Comparison of ENCODE assay signal across 9 cellular contexts in the genomic region with DNA sequence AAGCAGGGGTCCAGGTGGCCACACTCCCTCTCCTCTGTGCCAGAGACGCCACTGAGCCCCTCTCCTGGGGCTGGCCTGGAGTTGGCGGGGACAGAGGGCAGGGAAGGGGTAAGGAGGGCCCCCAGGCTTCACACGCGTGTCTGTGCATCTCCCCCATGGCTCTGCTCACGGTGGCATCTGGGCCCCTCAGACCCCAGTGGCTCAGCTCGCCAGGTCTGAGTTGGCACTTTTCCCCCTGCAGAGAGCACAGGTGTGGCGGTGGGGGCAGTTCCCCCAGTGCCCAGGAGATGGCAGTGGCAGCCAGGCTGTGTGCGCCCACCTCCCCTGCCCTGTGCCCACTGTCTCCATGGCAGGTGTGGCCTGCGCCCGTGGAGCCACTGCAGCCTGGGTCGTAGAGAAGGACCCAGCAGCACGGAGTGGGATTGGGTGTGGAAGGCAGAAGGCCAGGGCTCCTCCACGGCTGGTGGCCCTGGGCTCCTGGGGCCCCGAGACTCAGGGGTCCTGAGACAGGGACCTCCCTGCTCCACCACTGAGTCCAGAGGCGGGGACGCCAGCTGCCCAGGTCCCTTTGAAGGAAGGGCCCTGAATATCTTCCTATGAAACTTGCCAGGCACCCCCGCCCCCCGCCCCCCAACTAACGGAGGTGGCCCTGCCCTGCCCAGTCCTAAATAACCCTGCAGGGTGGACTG. TPM values are rescaled to one million over a fixed set of nuclear protein-coding genes. Genes with fewer than 3 reads are reported as not detected.
DNase-seq lines count a peak whose midpoint lies in the region; ATAC-seq, FAIRE-seq and TF ChIP-seq lines count a peak whose summit lies in the region.
"Had no signal": no experiment of that assay in that cellular context is flagged by ENCODE, and none has a peak within 500 bp of the region (broad histone marks: within the 10 kb centered on the region; RNA-seq: fewer than 3 reads in every experiment).

No MANE protein-coding gene starts in this region.

- DNase-seq in A549 (ENCODE audit: low read depth in 1 of 2, low spot score in 1 of 2): peak; percentile 37 to 46
- no peak for DNase-seq in GM12864 (ENCODE audit: low read depth)
- no peak for DNase-seq in NT2/D1 (ENCODE audit: low read depth, low spot score)
- DNase-seq in activated naive CD8-positive, alpha-beta T cell treated with anti-CD3 and anti-CD28 coated beads for 36 hours: peak; percentile 73
- DNase-seq in kidney epithelial cell (ENCODE audit: low read depth): no peak
- DNase-seq in stimulated activated naive CD8-positive, alpha-beta T cell treated with anti-CD3 and anti-CD28 coated beads, Interleukin-15, amount 100 ng/mL, for 72 hours: peak; percentile 69 to 71

- peak; percentile 78 to 87 for TF ChIP-seq RAD21 in A549 (conservative IDR thresholded peaks at IDR 0.05 in 1 of 2, IDR thresholded peaks at IDR 0.05 in 1 of 2)

- TF ChIP-seq EP300 in A549 (IDR thresholded peaks at IDR 0.05): no peak

- TF ChIP-seq POLR2A in A549 (IDR thresholded peaks at IDR 0.05; ENCODE audit: low read length): no peak

- no peaks in the 10 kb centered on the region for H3K9me3 Mint-ChIP-seq in activated naive CD8-positive, alpha-beta T cell treated with anti-CD3 and anti-CD28 coated beads for 36 hours
- no peaks in the 10 kb centered on the region for H3K9me3 Mint-ChIP-seq in stimulated activated naive CD8-positive, alpha-beta T cell treated with anti-CD3 and anti-CD28 coated beads, Interleukin-15, amount 100 ng/mL, for 72 hours
- H3K9me3 Mint-ChIP-seq: stimulated activated naive CD8-positive, alpha-beta T cell treated with anti-CD3 and anti-CD28 coated beads, Interleukin-15, Interleukin-2, amounts not matched to agents 100 ng/mL and 50 ng/mL, for 24 hours had no signal

- H3K4me1 ChIP-seq in A549 (peaks cover 5% of the 10 kb centered on the region; the same call in 2 of the 3 replicates), NT2/D1 (ENCODE audit: insufficient read depth, insufficient read length) (peaks cover 15% of the 10 kb centered on the region)

- H3K4me2 ChIP-seq in A549: no peak overlapping the region

- CTCF ChIA-PET in A549 (lab: Yijun Ruan, JAX): interaction anchor here (0.5 to 5.9 kb wide), 19 partner anchors 11 to 354 kb away, joined by 3 to 39 read pairs (median 3); a partner anchor contains a TSS

- 68% methylated on average over 10 of the region's 19 CpGs for WGBS in A549 (ENCODE audit: missing lambda C conversion rate)

- H3K4me3 ChIP-seq in A549 (no peak overlapping the region), GM12864 (ENCODE audit: low read depth, low read length) (no peak overlapping the region), NT2/D1 (ENCODE audit: insufficient read length, low read depth) (no peak overlapping the region), kidney epithelial cell (ENCODE audit: low read depth, low read length) (no peak overlapping the region)

- H3K36me3 ChIP-seq in NT2/D1 (ENCODE audit: insufficient read depth, insufficient read length, low read length) (peaks cover 11% of the 10 kb centered on the region), kidney epithelial cell (ENCODE audit: control insufficient read depth, insufficient read depth, low read length) (no peaks in the 10 kb centered on the region)

- no peaks in the 10 kb centered on the region for H3K27me3 Mint-ChIP-seq in activated naive CD8-positive, alpha-beta T cell treated with anti-CD3 and anti-CD28 coated beads for 36 hours
- no peaks in the 10 kb centered on the region for H3K27me3 Mint-ChIP-seq in stimulated activated naive CD8-positive, alpha-beta T cell treated with anti-CD3 and anti-CD28 coated beads, Interleukin-15, amount 100 ng/mL, for 72 hours
- H3K27me3 Mint-ChIP-seq: stimulated activated naive CD8-positive, alpha-beta T cell treated with anti-CD3 and anti-CD28 coated beads, Interleukin-15, Interleukin-2, amounts not matched to agents 100 ng/mL and 50 ng/mL, for 24 hours had no signal

- H3K4me1 Mint-ChIP-seq in activated naive CD8-positive, alpha-beta T cell treated with anti-CD3 and anti-CD28 coated beads for 36 hours: peaks cover 4% of the 10 kb centered on the region
- H3K4me1 Mint-ChIP-seq in stimulated activated naive CD8-positive, alpha-beta T cell treated with anti-CD3 and anti-CD28 coated beads, Interleukin-15, amount 100 ng/mL, for 72 hours: peaks cover 14% of the 10 kb centered on the region

- TF ChIP-seq CTCF in A549 (IDR thresholded peaks at IDR 0.05) (peak; percentile 66), GM12864 (IDR thresholded peaks at IDR 0.05; ENCODE audit: low read depth, low read length, missing control alignments) (peak; percentile 87), kidney epithelial cell (IDR thresholded peaks at IDR 0.05; ENCODE audit: insufficient read depth, low read length, poor library complexity, severe bottlenecking) (peak; percentile 85)

- peak overlapping the region; percentile 32 for H3K9ac ChIP-seq in NT2/D1 (ENCODE audit: insufficient read length, low read depth)

- ATAC-seq in A549 (peak; percentile 23 to 47; a peak in 3 of 6 replicates), HG03432 (IDR thresholded peaks at IDR 0.05; ENCODE audit: unreplicated experiment) (no peak), GM21786 (IDR thresholded peaks at IDR 0.05; ENCODE audit: unreplicated experiment) (no peak)
- ATAC-seq in stimulated activated naive CD8-positive, alpha-beta T cell treated with anti-CD3 and anti-CD28 coated beads, Interleukin-15, amount 100 ng/mL, for 72 hours: peak; percentile 46

- H3K9me3 ChIP-seq in A549 (no peaks in the 10 kb centered on the region), NT2/D1 (ENCODE audit: insufficient read depth, low read length) (no peaks in the 10 kb centered on the region)

- peaks cover under 1% of the 10 kb centered on the region for H3K36me3 Mint-ChIP-seq in activated naive CD8-positive, alpha-beta T cell treated with anti-CD3 and anti-CD28 coated beads for 36 hours

- H3K27me3 ChIP-seq in NT2/D1 (ENCODE audit: insufficient read depth, insufficient read length) (no peaks in the 10 kb centered on the region), kidney epithelial cell (ENCODE audit: control insufficient read depth, insufficient read depth, low read length) (peaks cover 16% of the 10 kb centered on the region)

- H3K27ac ChIP-seq in A549: no peak overlapping the region

- no peak for FAIRE-seq in A549 (lab: Jason Lieb, UNC)

- no peak overlapping the region for H3K4me3 Mint-ChIP-seq in activated naive CD8-positive, alpha-beta T cell treated with anti-CD3 and anti-CD28 coated beads for 36 hours
- H3K4me3 Mint-ChIP-seq in stimulated activated naive CD8-positive, alpha-beta T cell treated with anti-CD3 and anti-CD28 coated beads, Interleukin-15, amount 100 ng/mL, for 72 hours: no peak overlapping the region
- H3K4me3 Mint-ChIP-seq: stimulated activated naive CD8-positive, alpha-beta T cell treated with anti-CD3 and anti-CD28 coated beads, Interleukin-15, Interleukin-2, amounts not matched to agents 100 ng/mL and 50 ng/mL, for 24 hours had no signal

- POLR2A ChIA-PET in A549 (lab: Yijun Ruan, JAX): no interaction called here

- H3K27ac Mint-ChIP-seq in activated naive CD8-positive, alpha-beta T cell treated with anti-CD3 and anti-CD28 coated beads for 36 hours: no peak overlapping the region
- H3K27ac Mint-ChIP-seq in stimulated activated naive CD8-positive, alpha-beta T cell treated with anti-CD3 and anti-CD28 coated beads, Interleukin-15, amount 100 ng/mL, for 72 hours: no peak overlapping the region
- H3K27ac Mint-ChIP-seq: stimulated activated naive CD8-positive, alpha-beta T cell treated with anti-CD3 and anti-CD28 coated beads, Interleukin-15, Interleukin-2, amounts not matched to agents 100 ng/mL and 50 ng/mL, for 24 hours had no signal

RNA-seq across cellular contexts. Expression of a gene that starts 4.3 kb away (rescaled TPM):
- 113 and 115 TPM in 2 replicates for polyA plus RNA-seq in A549 (2011; rRNA removed)
- 223 and 291 TPM in 2 replicates for polyA plus RNA-seq in A549 (2012; cell fraction: cytosol; rRNA removed)
- 199 and 257 TPM in 2 replicates for polyA plus RNA-seq in A549 (2012; cell fraction: nucleus; rRNA removed)
- polyA plus RNA-seq in A549 (2017; fragmentation: RNase III; extraction: RNeasy Plus Mini Kit Qiagen cat#74134 plus additional on column Dnase treatment): 252 to 259 TPM (median 258 TPM) in 3 replicates
- polyA minus RNA-seq in A549 (2011; rRNA and poly(A)+ RNA removed): 54.2 and 54.5 TPM in 2 replicates
- 100 to 1,000 TPM; 241 to 272 TPM for total RNA-seq in activated naive CD8-positive, alpha-beta T cell treated with anti-CD3 and anti-CD28 coated beads for 36 hours
- total RNA-seq in kidney epithelial cell: 204 and 218 TPM in 2 replicates

RNA-seq across cellular contexts. Expression of a gene that starts 12.5 kb away (rescaled TPM):
- 3.4 and 3.8 TPM in 2 replicates for polyA plus RNA-seq in A549 (2011; rRNA removed)
- 30.8 and 47.0 TPM in 2 replicates for polyA plus RNA-seq in A549 (2012; cell fraction: cytosol; rRNA removed)
- polyA plus RNA-seq in A549 (2012; cell fraction: nucleus; rRNA removed): 41.9 and 85.6 TPM in 2 replicates
- 16.0 to 17.5 TPM (median 17.0 TPM) in 3 replicates for polyA plus RNA-seq in A549 (2017; fragmentation: RNase III; extraction: RNeasy Plus Mini Kit Qiagen cat#74134 plus additional on column Dnase treatment)
- 4.1 and 6.5 TPM in 2 replicates for polyA minus RNA-seq in A549 (2011; rRNA and poly(A)+ RNA removed)
- 100 to 1,000 TPM; 156 to 158 TPM for total RNA-seq in activated naive CD8-positive, alpha-beta T cell treated with anti-CD3 and anti-CD28 coated beads for 36 hours
- total RNA-seq in kidney epithelial cell: 11.3 and 14.5 TPM in 2 replicates

RNA-seq across cellular contexts. Expression of a gene that starts 31.0 kb away (rescaled TPM):
- polyA plus RNA-seq in A549 (2011; rRNA removed): 26.1 and 35.9 TPM in 2 replicates
- polyA plus RNA-seq in A549 (2012; cell fraction: cytosol; rRNA removed): 141 and 172 TPM in 2 replicates
- 630 and 946 TPM in 2 replicates for polyA plus RNA-seq in A549 (2012; cell fraction: nucleus; rRNA removed)
- 78.3 to 84.7 TPM (median 79.1 TPM) in 3 replicates for polyA plus RNA-seq in A549 (2017; fragmentation: RNase III; extraction: RNeasy Plus Mini Kit Qiagen cat#74134 plus additional on column Dnase treatment)
- 43.0 and 54.8 TPM in 2 replicates for polyA minus RNA-seq in A549 (2011; rRNA and poly(A)+ RNA removed)
- 10 to 100 TPM; 86.7 to 87.0 TPM for total RNA-seq in activated naive CD8-positive, alpha-beta T cell treated with anti-CD3 and anti-CD28 coated beads for 36 hours
- 309 and 349 TPM in 2 replicates for total RNA-seq in kidney epithelial cell

RNA-seq across cellular contexts. Expression of a gene that starts 40.7 kb away (rescaled TPM):
- polyA plus RNA-seq in A549 (2011; rRNA removed): 7.0 and 14.7 TPM in 2 replicates
- polyA plus RNA-seq in A549 (2012; cell fraction: cytosol; rRNA removed): 17.3 and 22.2 TPM in 2 replicates
- 38.9 and 41.1 TPM in 2 replicates for polyA plus RNA-seq in A549 (2012; cell fraction: nucleus; rRNA removed)
- 27.9 to 31.2 TPM (median 29.9 TPM) in 3 replicates for polyA plus RNA-seq in A549 (2017; fragmentation: RNase III; extraction: RNeasy Plus Mini Kit Qiagen cat#74134 plus additional on column Dnase treatment)
- 9.8 and 10.2 TPM in 2 replicates for polyA minus RNA-seq in A549 (2011; rRNA and poly(A)+ RNA removed)
- 10 to 100 TPM; 14.7 to 14.9 TPM for total RNA-seq in activated naive CD8-positive, alpha-beta T cell treated with anti-CD3 and anti-CD28 coated beads for 36 hours
- total RNA-seq in kidney epithelial cell: 23.6 and 30.4 TPM in 2 replicates

RNA-seq across cellular contexts. Expression of a gene that starts 40.9 kb away (rescaled TPM):
- polyA plus RNA-seq in A549 (2011; rRNA removed) (70.3 and 77.0 TPM in 2 replicates), A549 (2017; fragmentation: RNase III; extraction: RNeasy Plus Mini Kit Qiagen cat#74134 plus additional on column Dnase treatment) (69.4 to 80.2 TPM (median 77.5 TPM) in 3 replicates)
- 81.5 and 101 TPM in 2 replicates for polyA plus RNA-seq in A549 (2012; cell fraction: cytosol; rRNA removed)
- polyA plus RNA-seq in A549 (2012; cell fraction: nucleus; rRNA removed): 63.1 and 63.3 TPM in 2 replicates
- polyA minus RNA-seq in A549 (2011; rRNA and poly(A)+ RNA removed): 28.6 and 47.8 TPM in 2 replicates
- 10 to 100 TPM; 81.8 to 91.3 TPM for total RNA-seq in activated naive CD8-positive, alpha-beta T cell treated with anti-CD3 and anti-CD28 coated beads for 36 hours
- total RNA-seq in kidney epithelial cell: 50.1 and 59.4 TPM in 2 replicates

Comparison
In these comparisons a context has a peak if more than half of its experiments do, and no peak if none do; other contexts are left out.
1. ATAC-seq: peak in A549 (2 of 2) and stimulated activated naive CD8-positive, alpha-beta T cell treated with anti-CD3 and anti-CD28 coated beads, Interleukin-15, amount 100 ng/mL, for 72 hours (single experiment); none in HG03432 (single experiment) and GM21786 (single experiment).
2. DNase-seq: peak in A549 (2 of 2), activated naive CD8-positive, alpha-beta T cell treated with anti-CD3 and anti-CD28 coated beads for 36 hours (single experiment) and stimulated activated naive CD8-positive, alpha-beta T cell treated with anti-CD3 and anti-CD28 coated beads, Interleukin-15, amount 100 ng/mL, for 72 hours (2 of 2); none in GM12864 (single experiment), NT2/D1 (single experiment) and kidney epithelial cell (single experiment).
3. RNA of a gene that starts 12.5 kb away (total RNA-seq): 156 to 158 TPM in activated naive CD8-positive, alpha-beta T cell treated with anti-CD3 and anti-CD28 coated beads for 36 hours; 11.3 to 14.5 TPM in kidney epithelial cell; every median in the first group is over 10 times any median in the second.
4. Peak in every context shown above with its lines, with median percentiles within 50 percentile points of each other: CTCF ChIP-seq.